1 cellular context compared by ENCODE assay signal in genomic region chr2:218393750-218394290, GRCh38.
A peak's percentile ranks its signal among the peaks of the same experiment; 100 is the strongest.
TF ChIP-seq lines count a peak whose summit lies in the region.

No MANE protein-coding gene starts in this region.

TF ChIP-seq in K562, 482 proteins besides CTCF, POLR2A, EP300 and RAD21 (continues in another document):
- TF ChIP-seq GATAD2A (IDR thresholded peaks at IDR 0.05) (no peak), CHD1 (IDR thresholded peaks at IDR 0.05; ENCODE audit: low read length) (no peak), SNIP1 (IDR thresholded peaks at IDR 0.05; ENCODE audit: low read depth) (no peak), PHF8 (IDR thresholded peaks at IDR 0.05; ENCODE audit: borderline replicate concordance, low read length) (peak; percentile 23; the same call in 1 of the 2 replicates), CHD4 (IDR thresholded peaks at IDR 0.05; ENCODE audit: insufficient read depth, insufficient replicate concordance, low read depth, low read length, poor library complexity, severe bottlenecking) (no peak), SMARCE1 (IDR thresholded peaks at IDR 0.05) (0 out of 2 replicates have a peak, but pooled peaks have one; percentile 55), ZNF592 (IDR thresholded peaks at IDR 0.05) (no peak), KLF13 (tag; IDR thresholded peaks at IDR 0.05; ENCODE audit: borderline replicate concordance, low read depth) (no peak), ZNF584 (CRISPR knock-in tag; IDR thresholded peaks at IDR 0.05; ENCODE audit: low read depth) (no peak), CHAMP1 (IDR thresholded peaks at IDR 0.05) (no peak), BCLAF1 (IDR thresholded peaks at IDR 0.05; ENCODE audit: borderline replicate concordance in 1 of 2, control insufficient read depth in 1 of 2, low read depth in 2 of 2, low read length in 1 of 2) (no peak), ATF1 (CRISPR knock-in tag; IDR thresholded peaks at IDR 0.05) (no peak), ATF1 (tag; IDR thresholded peaks at IDR 0.05) (peak; percentile 16; the same call in 1 of the 2 replicates), ADNP (tag; IDR thresholded peaks at IDR 0.05) (peak; percentile 65), NKRF (IDR thresholded peaks at IDR 0.05; ENCODE audit: borderline replicate concordance) (no peak), CEBPB (tag; IDR thresholded peaks at IDR 0.05) (peak; percentile 93), SMARCC2 (IDR thresholded peaks at IDR 0.05; ENCODE audit: low read depth) (no peak), ILK (tag; IDR thresholded peaks at IDR 0.05; ENCODE audit: borderline replicate concordance, low read depth) (no peak), MITF (IDR thresholded peaks at IDR 0.05) (no peak), SLC30A9 (CRISPR knock-in tag; IDR thresholded peaks at IDR 0.05) (no peak), E2F5 (CRISPR knock-in tag; IDR thresholded peaks at IDR 0.05) (no peak), E2F3 (CRISPR knock-in tag; IDR thresholded peaks at IDR 0.05) (no peak), POLR2AphosphoS2 (IDR thresholded peaks at IDR 0.05; ENCODE audit: low read length) (no peak), SMAD4 (CRISPR knock-in tag; conservative IDR thresholded peaks at IDR 0.05) (peak; percentile 43; the same call in 1 of the 2 replicates), CSDE1 (IDR thresholded peaks at IDR 0.05) (no peak), RBM39 (optimal IDR thresholded peaks at IDR 0.05; ENCODE audit: low read depth, low read length) (no peak), KDM1A (IDR thresholded peaks at IDR 0.05) (peak in 1 of 2 experiments; percentile 54; a peak in 2 of 4 replicates), POLR2H (tag; IDR thresholded peaks at IDR 0.05; ENCODE audit: low read depth) (no peak), ZZZ3 (IDR thresholded peaks at IDR 0.05) (no peak)
- TF ChIP-seq, protein P1, sequence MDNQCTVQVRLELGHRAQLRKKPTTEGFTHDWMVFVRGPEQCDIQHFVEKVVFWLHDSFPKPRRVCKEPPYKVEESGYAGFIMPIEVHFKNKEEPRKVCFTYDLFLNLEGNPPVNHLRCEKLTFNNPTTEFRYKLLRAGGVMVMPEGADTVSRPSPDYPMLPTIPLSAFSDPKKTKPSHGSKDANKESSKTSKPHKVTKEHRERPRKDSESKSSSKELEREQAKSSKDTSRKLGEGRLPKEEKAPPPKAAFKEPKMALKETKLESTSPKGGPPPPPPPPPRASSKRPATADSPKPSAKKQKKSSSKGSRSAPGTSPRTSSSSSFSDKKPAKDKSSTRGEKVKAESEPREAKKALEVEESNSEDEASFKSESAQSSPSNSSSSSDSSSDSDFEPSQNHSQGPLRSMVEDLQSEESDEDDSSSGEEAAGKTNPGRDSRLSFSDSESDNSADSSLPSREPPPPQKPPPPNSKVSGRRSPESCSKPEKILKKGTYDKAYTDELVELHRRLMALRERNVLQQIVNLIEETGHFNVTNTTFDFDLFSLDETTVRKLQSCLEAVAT (IDR thresholded peaks at IDR 0.05), result no peak
- TF ChIP-seq, protein P2, sequence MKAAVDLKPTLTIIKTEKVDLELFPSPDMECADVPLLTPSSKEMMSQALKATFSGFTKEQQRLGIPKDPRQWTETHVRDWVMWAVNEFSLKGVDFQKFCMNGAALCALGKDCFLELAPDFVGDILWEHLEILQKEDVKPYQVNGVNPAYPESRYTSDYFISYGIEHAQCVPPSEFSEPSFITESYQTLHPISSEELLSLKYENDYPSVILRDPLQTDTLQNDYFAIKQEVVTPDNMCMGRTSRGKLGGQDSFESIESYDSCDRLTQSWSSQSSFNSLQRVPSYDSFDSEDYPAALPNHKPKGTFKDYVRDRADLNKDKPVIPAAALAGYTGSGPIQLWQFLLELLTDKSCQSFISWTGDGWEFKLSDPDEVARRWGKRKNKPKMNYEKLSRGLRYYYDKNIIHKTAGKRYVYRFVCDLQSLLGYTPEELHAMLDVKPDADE (conservative IDR thresholded peaks at IDR 0.05; ENCODE audit: control insufficient read depth, low read depth, low read length), result no peak
- TF ChIP-seq, protein P3, sequence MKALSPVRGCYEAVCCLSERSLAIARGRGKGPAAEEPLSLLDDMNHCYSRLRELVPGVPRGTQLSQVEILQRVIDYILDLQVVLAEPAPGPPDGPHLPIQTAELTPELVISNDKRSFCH (CRISPR knock-in tag; IDR thresholded peaks at IDR 0.05), result no peak
- TF ChIP-seq, protein P3 (tag; IDR thresholded peaks at IDR 0.05), result no peak
- TF ChIP-seq, protein P4, sequence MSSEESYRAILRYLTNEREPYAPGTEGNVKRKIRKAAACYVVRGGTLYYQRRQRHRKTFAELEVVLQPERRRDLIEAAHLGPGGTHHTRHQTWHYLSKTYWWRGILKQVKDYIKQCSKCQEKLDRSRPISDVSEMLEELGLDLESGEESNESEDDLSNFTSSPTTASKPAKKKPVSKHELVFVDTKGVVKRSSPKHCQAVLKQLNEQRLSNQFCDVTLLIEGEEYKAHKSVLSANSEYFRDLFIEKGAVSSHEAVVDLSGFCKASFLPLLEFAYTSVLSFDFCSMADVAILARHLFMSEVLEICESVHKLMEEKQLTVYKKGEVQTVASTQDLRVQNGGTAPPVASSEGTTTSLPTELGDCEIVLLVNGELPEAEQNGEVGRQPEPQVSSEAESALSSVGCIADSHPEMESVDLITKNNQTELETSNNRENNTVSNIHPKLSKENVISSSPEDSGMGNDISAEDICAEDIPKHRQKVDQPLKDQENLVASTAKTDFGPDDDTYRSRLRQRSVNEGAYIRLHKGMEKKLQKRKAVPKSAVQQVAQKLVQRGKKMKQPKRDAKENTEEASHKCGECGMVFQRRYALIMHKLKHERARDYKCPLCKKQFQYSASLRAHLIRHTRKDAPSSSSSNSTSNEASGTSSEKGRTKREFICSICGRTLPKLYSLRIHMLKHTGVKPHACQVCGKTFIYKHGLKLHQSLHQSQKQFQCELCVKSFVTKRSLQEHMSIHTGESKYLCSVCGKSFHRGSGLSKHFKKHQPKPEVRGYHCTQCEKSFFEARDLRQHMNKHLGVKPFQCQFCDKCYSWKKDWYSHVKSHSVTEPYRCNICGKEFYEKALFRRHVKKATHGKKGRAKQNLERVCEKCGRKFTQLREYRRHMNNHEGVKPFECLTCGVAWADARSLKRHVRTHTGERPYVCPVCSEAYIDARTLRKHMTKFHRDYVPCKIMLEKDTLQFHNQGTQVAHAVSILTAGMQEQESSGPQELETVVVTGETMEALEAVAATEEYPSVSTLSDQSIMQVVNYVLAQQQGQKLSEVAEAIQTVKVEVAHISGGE (CRISPR knock-in tag; IDR thresholded peaks at IDR 0.05), result no peak
- TF ChIP-seq, protein P5, sequence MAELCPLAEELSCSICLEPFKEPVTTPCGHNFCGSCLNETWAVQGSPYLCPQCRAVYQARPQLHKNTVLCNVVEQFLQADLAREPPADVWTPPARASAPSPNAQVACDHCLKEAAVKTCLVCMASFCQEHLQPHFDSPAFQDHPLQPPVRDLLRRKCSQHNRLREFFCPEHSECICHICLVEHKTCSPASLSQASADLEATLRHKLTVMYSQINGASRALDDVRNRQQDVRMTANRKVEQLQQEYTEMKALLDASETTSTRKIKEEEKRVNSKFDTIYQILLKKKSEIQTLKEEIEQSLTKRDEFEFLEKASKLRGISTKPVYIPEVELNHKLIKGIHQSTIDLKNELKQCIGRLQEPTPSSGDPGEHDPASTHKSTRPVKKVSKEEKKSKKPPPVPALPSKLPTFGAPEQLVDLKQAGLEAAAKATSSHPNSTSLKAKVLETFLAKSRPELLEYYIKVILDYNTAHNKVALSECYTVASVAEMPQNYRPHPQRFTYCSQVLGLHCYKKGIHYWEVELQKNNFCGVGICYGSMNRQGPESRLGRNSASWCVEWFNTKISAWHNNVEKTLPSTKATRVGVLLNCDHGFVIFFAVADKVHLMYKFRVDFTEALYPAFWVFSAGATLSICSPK (IDR thresholded peaks at IDR 0.05; ENCODE audit: borderline replicate concordance), result no peak
